ENCODE assay signal across 12 cellular contexts in the genomic region with DNA sequence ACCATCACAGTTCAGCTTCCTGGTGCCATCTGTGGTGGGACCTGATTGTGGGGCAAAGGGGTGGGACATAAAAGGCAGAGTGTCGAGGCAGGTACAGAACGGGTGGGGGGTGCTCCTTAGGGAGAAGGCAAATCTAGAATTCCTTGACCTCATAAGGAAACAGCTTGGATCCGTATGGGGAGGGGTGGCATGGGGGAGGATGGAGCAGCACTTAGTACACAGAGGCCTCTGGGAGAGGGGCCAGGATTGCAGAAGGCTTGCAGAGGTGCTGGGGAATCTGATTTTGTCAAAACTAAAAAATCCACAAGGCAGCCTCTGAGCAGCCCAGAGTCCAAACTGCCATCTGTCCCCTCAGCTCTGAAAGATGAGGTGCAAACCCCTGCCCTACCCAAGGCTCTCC.
DNase-seq lines count a peak whose midpoint lies in the region; ATAC-seq and TF ChIP-seq lines count a peak whose summit lies in the region.
"Had no signal": no experiment of that assay in that cellular context is flagged by ENCODE, and none has a peak within 500 bp of the region (broad histone marks: within the 10 kb centered on the region; RNA-seq: fewer than 3 reads in every experiment).

No MANE protein-coding gene starts in this region.

- peaks cover 54% of the 10 kb centered on the region for H3K4me1 Mint-ChIP-seq in dendritic cell treated with granulocyte-macrophage colony-stimulating factor and Interleukin-4, amounts not matched to agents 40 ng/mL and 50 ng/mL, for 4 days (ENCODE audit: low read depth)
- H3K4me1 Mint-ChIP-seq in stimulated activated effector memory CD8-positive, alpha-beta T cell treated with anti-CD3 and anti-CD28 coated beads, Interleukin-12 subunit alpha, Interleukin-12 subunit beta, amount 100 ng/mL, for 72 hours = peaks cover 27% of the 10 kb centered on the region

- DNase-seq in DMS 273 treated with DMSO at 0.1 percent for 48 hours (lab: John Stamatoyannopoulos, UW) = peak; percentile 56
- DNase-seq in RWPE1 (ENCODE audit: low spot score) = no peak
- DNase-seq in stimulated activated effector memory CD8-positive, alpha-beta T cell treated with anti-CD3 and anti-CD28 coated beads, Interleukin-12 subunit alpha, Interleukin-12 subunit beta, amount 100 ng/mL, for 72 hours (ENCODE audit: low spot score in 2 of 2) = no peak
- DNase-seq in brain microvascular endothelial cell = no peak
- DNase-seq in NCI-H2029 (lab: John Stamatoyannopoulos, UW) = no peak
- DNase-seq: activated T-cell treated with anti-CD3 and anti-CD28 coated beads, Interleukin-2, amount 50 U/mL, for 4 hours; Caco-2; NK-92 treated with Interleukin-12 subunit alpha and Interleukin-12 subunit beta, amount 100 ng/mL, for 24 hours had no signal

- TF ChIP-seq CTCF in RWPE1 (conservative IDR thresholded peaks at IDR 0.05; ENCODE audit: low read depth) = no peak
- TF ChIP-seq CTCF in brain microvascular endothelial cell (IDR thresholded peaks at IDR 0.05; ENCODE audit: low read depth, low read length, missing control alignments) = no peak

- H3K27ac ChIP-seq in RWPE1 = peak overlapping the region; percentile 96
- no peak overlapping the region for H3K27ac ChIP-seq in brain microvascular endothelial cell
- H3K27ac ChIP-seq: SJSA1 had no signal

- no peaks in the 10 kb centered on the region for H3K27me3 ChIP-seq in brain microvascular endothelial cell (replicated peaks)
- H3K27me3 ChIP-seq: SJSA1 had no signal

- H3K27ac Mint-ChIP-seq in dendritic cell treated with granulocyte-macrophage colony-stimulating factor and Interleukin-4, amounts not matched to agents 40 ng/mL and 50 ng/mL, for 4 days = peak overlapping the region; percentile 65
- H3K27ac Mint-ChIP-seq in stimulated activated effector memory CD8-positive, alpha-beta T cell treated with anti-CD3 and anti-CD28 coated beads, Interleukin-12 subunit alpha, Interleukin-12 subunit beta, amount 100 ng/mL, for 72 hours = peak overlapping the region; percentile 52

- intact Hi-C loops in dendritic cell treated with granulocyte-macrophage colony-stimulating factor and Interleukin-4, amounts not matched to agents 40 ng/mL and 50 ng/mL, for 4 days (cut with micrococcal nuclease) = no loop called here

- no peak overlapping the region for H3K4me3 ChIP-seq in brain microvascular endothelial cell (ENCODE audit: low read depth, low read length)
- H3K4me3 ChIP-seq: SJSA1 had no signal

- H3K36me3 ChIP-seq in brain microvascular endothelial cell (replicated peaks) = no peaks in the 10 kb centered on the region

- in situ Hi-C loops in brain microvascular endothelial cell (cut with HindIII; ENCODE audit: low pct_ligation_motif_present, low sequenced_read_pairs) = no loop called here

- no peak overlapping the region for H3K4me3 Mint-ChIP-seq in dendritic cell treated with granulocyte-macrophage colony-stimulating factor and Interleukin-4, amounts not matched to agents 40 ng/mL and 50 ng/mL, for 4 days
- H3K4me3 Mint-ChIP-seq in stimulated activated effector memory CD8-positive, alpha-beta T cell treated with anti-CD3 and anti-CD28 coated beads, Interleukin-12 subunit alpha, Interleukin-12 subunit beta, amount 100 ng/mL, for 72 hours = peak overlapping the region; percentile 83
- H3K4me3 Mint-ChIP-seq: activated T-cell treated with anti-CD3 and anti-CD28 coated beads, Interleukin-2, amount 50 U/mL, for 4 hours; stimulated activated naive CD8-positive, alpha-beta T cell treated with anti-CD3 and anti-CD28 coated beads, Interleukin-15, Interleukin-2, amounts not matched to agents 100 ng/mL and 50 ng/mL, for 24 hours had no signal

- CTCF ChIA-PET in RWPE1 (lab: Yijun Ruan, JAX) = interaction anchor here (0.5 kb wide), 1 partner anchor 147 kb away, joined by 3 read pairs; no protein-coding TSS in a partner anchor

- no peaks in the 10 kb centered on the region for H3K27me3 Mint-ChIP-seq in dendritic cell treated with granulocyte-macrophage colony-stimulating factor and Interleukin-4, amounts not matched to agents 40 ng/mL and 50 ng/mL, for 4 days
- H3K27me3 Mint-ChIP-seq: stimulated activated naive CD8-positive, alpha-beta T cell treated with anti-CD3 and anti-CD28 coated beads, Interleukin-15, Interleukin-2, amounts not matched to agents 100 ng/mL and 50 ng/mL, for 24 hours had no signal

- H3K9me3 Mint-ChIP-seq in dendritic cell treated with granulocyte-macrophage colony-stimulating factor and Interleukin-4, amounts not matched to agents 40 ng/mL and 50 ng/mL, for 4 days = no peaks in the 10 kb centered on the region
- H3K9me3 Mint-ChIP-seq in stimulated activated effector memory CD8-positive, alpha-beta T cell treated with anti-CD3 and anti-CD28 coated beads, Interleukin-12 subunit alpha, Interleukin-12 subunit beta, amount 100 ng/mL, for 72 hours = no peaks in the 10 kb centered on the region
- H3K9me3 Mint-ChIP-seq: activated T-cell treated with anti-CD3 and anti-CD28 coated beads, Interleukin-2, amount 50 U/mL, for 4 hours; stimulated activated naive CD8-positive, alpha-beta T cell treated with anti-CD3 and anti-CD28 coated beads, Interleukin-15, Interleukin-2, amounts not matched to agents 100 ng/mL and 50 ng/mL, for 24 hours had no signal

- POLR2A ChIA-PET in RWPE1 (lab: Yijun Ruan, JAX; ENCODE audit: low non-redundant PET) = no interaction called here

- ATAC-seq in stimulated activated effector memory CD8-positive, alpha-beta T cell treated with anti-CD3 and anti-CD28 coated beads, Interleukin-12 subunit alpha, Interleukin-12 subunit beta, amount 100 ng/mL, for 72 hours = no peak
- no peak for ATAC-seq in GM19467 (IDR thresholded peaks at IDR 0.05; ENCODE audit: unreplicated experiment)
- ATAC-seq: activated T-cell treated with anti-CD3 and anti-CD28 coated beads, Interleukin-2, amount 50 U/mL, for 4 hours had no signal

- H3K36me3 Mint-ChIP-seq in dendritic cell treated with granulocyte-macrophage colony-stimulating factor and Interleukin-4, amounts not matched to agents 40 ng/mL and 50 ng/mL, for 4 days (ENCODE audit: low read depth) = peaks cover 22% of the 10 kb centered on the region
- H3K36me3 Mint-ChIP-seq in stimulated activated effector memory CD8-positive, alpha-beta T cell treated with anti-CD3 and anti-CD28 coated beads, Interleukin-12 subunit alpha, Interleukin-12 subunit beta, amount 100 ng/mL, for 72 hours = peaks cover 31% of the 10 kb centered on the region
